Comparison of ENCODE assay signal across 18 cellular contexts in genomic region chr15:33395376-33395775, GRCh38.
"Had no signal": no experiment of that assay in that cellular context is flagged by ENCODE, and none has a peak within 500 bp of the region (broad histone marks: within the 10 kb centered on the region; RNA-seq: fewer than 3 reads in every experiment).

No MANE protein-coding gene starts in this region.

- H3K9me3 ChIP-seq: colonic mucosa, left lung, lower lobe of right lung, mucosa of descending colon had no signal

- DNase-seq: colonic mucosa; cortex of kidney; effector CD8-positive, alpha-beta T cell; effector memory CD8-positive, alpha-beta T cell; endodermal cell; erythroblast; foreskin keratinocyte; glutamatergic neuron; heart right ventricle; hippocampal formation; left cardiac atrium; left lung; left ventricle myocardium superior; lower lobe of right lung; mesenchymal stem cell; mucosa of descending colon had no signal

- H3K27ac ChIP-seq: colonic mucosa, epithelial cell of prostate, foreskin keratinocyte, heart right ventricle, left lung, lower lobe of right lung had no signal

- H3K27me3 ChIP-seq: colonic mucosa, foreskin keratinocyte, left lung had no signal

- H3K4me3 ChIP-seq: colonic mucosa, heart right ventricle, left lung, lower lobe of right lung, mucosa of descending colon had no signal

- ATAC-seq: effector memory CD8-positive, alpha-beta T cell; esophagus mucosa; foreskin keratinocyte; heart right ventricle; left cardiac atrium; left lung; left ventricle myocardium superior; lower lobe of right lung; mucosa of descending colon had no signal

- H3K4me1 ChIP-seq: colonic mucosa, foreskin keratinocyte, heart right ventricle, left lung, lower lobe of right lung had no signal

- H3K36me3 ChIP-seq: colonic mucosa, heart right ventricle, left lung, lower lobe of right lung had no signal
